ENCODE assay signal across 1 cellular context in the genomic region with DNA sequence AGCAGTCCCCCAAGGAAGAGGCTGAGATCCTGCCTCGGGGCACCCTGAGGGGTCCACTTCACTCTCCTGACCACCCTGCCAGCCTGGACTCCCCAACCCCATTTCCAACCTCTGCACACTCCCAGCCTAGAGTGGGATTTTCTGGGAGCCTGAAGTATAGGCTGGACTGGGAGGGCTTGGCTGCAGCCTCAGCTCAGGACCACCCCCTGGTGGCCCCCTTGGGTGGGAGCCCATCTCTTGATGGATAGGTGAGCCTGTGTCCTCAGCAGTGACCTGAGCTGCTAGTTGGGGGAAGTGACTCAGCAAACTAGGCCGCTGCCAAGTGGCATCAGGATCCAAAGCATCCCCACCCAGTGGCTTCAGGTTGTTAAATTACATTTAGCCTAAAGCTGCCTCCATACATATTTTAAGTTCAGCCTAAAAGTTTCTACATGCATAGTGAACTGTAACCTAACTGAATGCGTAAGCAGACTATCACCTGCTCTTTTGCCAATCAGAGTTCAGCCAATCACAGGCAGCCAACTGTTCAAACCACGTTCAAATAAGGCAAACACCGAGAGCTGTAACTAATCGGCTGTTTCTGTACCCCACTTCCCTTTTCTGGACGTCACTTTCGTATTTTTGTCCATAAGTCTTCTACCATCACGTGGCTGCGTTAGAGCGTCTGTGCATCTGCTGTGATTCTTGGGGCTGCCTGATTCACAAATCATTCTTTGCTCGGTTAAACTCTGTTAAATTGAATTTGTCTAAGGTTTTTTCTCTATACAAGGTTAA.
TF ChIP-seq lines count a peak whose summit lies in the region.

No MANE protein-coding gene starts in this region.

TF ChIP-seq in K562, 482 proteins besides CTCF, POLR2A, EP300 and RAD21 (continued from another document):
- TF ChIP-seq, protein P1, sequence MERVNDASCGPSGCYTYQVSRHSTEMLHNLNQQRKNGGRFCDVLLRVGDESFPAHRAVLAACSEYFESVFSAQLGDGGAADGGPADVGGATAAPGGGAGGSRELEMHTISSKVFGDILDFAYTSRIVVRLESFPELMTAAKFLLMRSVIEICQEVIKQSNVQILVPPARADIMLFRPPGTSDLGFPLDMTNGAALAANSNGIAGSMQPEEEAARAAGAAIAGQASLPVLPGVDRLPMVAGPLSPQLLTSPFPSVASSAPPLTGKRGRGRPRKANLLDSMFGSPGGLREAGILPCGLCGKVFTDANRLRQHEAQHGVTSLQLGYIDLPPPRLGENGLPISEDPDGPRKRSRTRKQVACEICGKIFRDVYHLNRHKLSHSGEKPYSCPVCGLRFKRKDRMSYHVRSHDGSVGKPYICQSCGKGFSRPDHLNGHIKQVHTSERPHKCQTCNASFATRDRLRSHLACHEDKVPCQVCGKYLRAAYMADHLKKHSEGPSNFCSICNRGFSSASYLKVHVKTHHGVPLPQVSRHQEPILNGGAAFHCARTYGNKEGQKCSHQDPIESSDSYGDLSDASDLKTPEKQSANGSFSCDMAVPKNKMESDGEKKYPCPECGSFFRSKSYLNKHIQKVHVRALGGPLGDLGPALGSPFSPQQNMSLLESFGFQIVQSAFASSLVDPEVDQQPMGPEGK (CRISPR knock-in tag; IDR thresholded peaks at IDR 0.05; ENCODE audit: borderline replicate concordance) = no peak
- TF ChIP-seq ZNF57 (CRISPR knock-in tag; IDR thresholded peaks at IDR 0.05) = no peak
- TF ChIP-seq, protein P2, sequence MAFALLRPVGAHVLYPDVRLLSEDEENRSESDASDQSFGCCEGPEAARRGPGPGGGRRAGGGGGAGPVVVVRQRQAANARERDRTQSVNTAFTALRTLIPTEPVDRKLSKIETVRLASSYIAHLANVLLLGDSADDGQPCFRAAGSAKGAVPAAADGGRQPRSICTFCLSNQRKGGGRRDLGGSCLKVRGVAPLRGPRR (CRISPR knock-in tag; IDR thresholded peaks at IDR 0.05) = no peak
- no peak for TF ChIP-seq ZC3H11A (IDR thresholded peaks at IDR 0.05; ENCODE audit: low read depth, low read length)
